In the genomic region with DNA sequence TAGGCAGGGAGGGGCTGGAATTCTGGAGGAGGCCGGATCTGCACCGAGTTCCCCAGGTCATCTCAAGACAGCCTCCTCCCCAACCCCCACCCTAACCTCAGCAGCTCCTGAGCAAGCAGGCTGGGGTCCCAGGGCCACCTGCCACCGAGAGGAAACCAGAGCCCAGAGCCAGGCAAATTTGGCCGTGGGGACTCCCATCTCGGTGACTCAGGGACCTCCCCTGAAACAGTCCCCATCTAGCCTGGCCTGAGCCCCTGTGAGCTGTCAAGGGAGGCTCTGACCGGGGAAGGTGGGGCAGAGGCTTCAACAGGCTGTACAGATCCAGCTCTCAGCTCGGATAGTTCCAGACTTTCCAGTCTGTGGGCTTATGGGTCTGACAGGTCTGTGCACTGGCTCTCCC, we compare ENCODE assay signal across 18 cellular contexts. TPM values are rescaled to one million over a fixed set of nuclear protein-coding genes. Genes with fewer than 3 reads are reported as not detected.
A peak's percentile ranks its signal among the peaks of the same experiment; 100 is the strongest.
DNase-seq lines count a peak whose midpoint lies in the region; ATAC-seq, FAIRE-seq and TF ChIP-seq lines count a peak whose summit lies in the region.
"Had no signal": no experiment of that assay in that cellular context is flagged by ENCODE, and none has a peak within 500 bp of the region (broad histone marks: within the 10 kb centered on the region; RNA-seq: fewer than 3 reads in every experiment).

No MANE protein-coding gene starts in this region.

- TF ChIP-seq POLR2A in suprapubic skin (IDR thresholded peaks at IDR 0.05), result no peak

- no peak for ATAC-seq in activated naive CD8-positive, alpha-beta T cell treated with anti-CD3 and anti-CD28 coated beads, Interleukin-2, amount 10 ng/mL, durations not matched to agents 7 days and 5 days (ENCODE audit: low read depth)
- ATAC-seq in activated naive CD8-positive, alpha-beta T cell treated with anti-CD3 and anti-CD28 coated beads, Interleukin-2, amount 50 U/mL, for 24 hours, result no peak
- peak; percentile 63 for ATAC-seq in HG02852 (IDR thresholded peaks at IDR 0.05; ENCODE audit: unreplicated experiment)
- ATAC-seq: upper lobe of right lung had no signal

- no peaks in the 10 kb centered on the region for H3K9me3 Mint-ChIP-seq in activated naive CD8-positive, alpha-beta T cell treated with anti-CD3 and anti-CD28 coated beads, Interleukin-2, amount 10 ng/mL, durations not matched to agents 7 days and 5 days
- H3K9me3 Mint-ChIP-seq in activated naive CD8-positive, alpha-beta T cell treated with anti-CD3 and anti-CD28 coated beads, Interleukin-2, amount 50 U/mL, for 24 hours, result no peaks in the 10 kb centered on the region
- H3K9me3 Mint-ChIP-seq in activated T-helper 1 cell treated with anti-CD3 and anti-CD28 coated beads, Interleukin-12 subunit alpha, Interleukin-12 subunit beta, Interleukin-2, Interleukin-4 antibody, amounts not matched to agents 30 ng/mL and 10 ng/mL and 1 ng/mL, durations not matched to agents 14 hours and 24 hours and 36 hours, result no peaks in the 10 kb centered on the region
- H3K9me3 Mint-ChIP-seq in chondrocyte (ENCODE audit: low read depth), result no peaks in the 10 kb centered on the region
- H3K9me3 Mint-ChIP-seq: activated CD4-positive, alpha-beta T cell treated with anti-CD3 and anti-CD28 coated beads, Interleukin-2, amount 10 ng/mL, durations not matched to agents 7 days and 5 days; activated naive CD8-positive, alpha-beta T cell treated with anti-CD3 and anti-CD28 coated beads for 36 hours; CD4-positive, CD25-positive, alpha-beta regulatory T cell; nephron progenitor cell; stimulated activated naive CD8-positive, alpha-beta T cell treated with anti-CD3 and anti-CD28 coated beads, Interleukin-15, Interleukin-2, amounts not matched to agents 100 ng/mL and 50 ng/mL, for 24 hours had no signal

- POLR2A ChIA-PET in activated naive CD8-positive, alpha-beta T cell treated with anti-CD3 and anti-CD28 coated beads, Interleukin-2, amount 10 ng/mL, durations not matched to agents 7 days and 5 days (lab: Charles Lee), result no interaction called here

- TF ChIP-seq CTCF in kidney (IDR thresholded peaks at IDR 0.05; ENCODE audit: borderline replicate concordance, extremely low read depth, insufficient read depth) (no peak), suprapubic skin (IDR thresholded peaks at IDR 0.05) (no peak), chondrocyte (IDR thresholded peaks at IDR 0.05) (no peak)

- H3K27me3 Mint-ChIP-seq in activated naive CD8-positive, alpha-beta T cell treated with anti-CD3 and anti-CD28 coated beads, Interleukin-2, amount 10 ng/mL, durations not matched to agents 7 days and 5 days, result peaks cover 2% of the 10 kb centered on the region
- H3K27me3 Mint-ChIP-seq in activated naive CD8-positive, alpha-beta T cell treated with anti-CD3 and anti-CD28 coated beads, Interleukin-2, amount 50 U/mL, for 24 hours, result no peaks in the 10 kb centered on the region
- H3K27me3 Mint-ChIP-seq in activated T-helper 1 cell treated with anti-CD3 and anti-CD28 coated beads, Interleukin-12 subunit alpha, Interleukin-12 subunit beta, Interleukin-2, Interleukin-4 antibody, amounts not matched to agents 30 ng/mL and 10 ng/mL and 1 ng/mL, durations not matched to agents 14 hours and 24 hours and 36 hours (ENCODE audit: insufficient read depth), result peaks cover 7% of the 10 kb centered on the region
- peaks cover 24% of the 10 kb centered on the region for H3K27me3 Mint-ChIP-seq in chondrocyte (ENCODE audit: low read depth)
- H3K27me3 Mint-ChIP-seq: activated naive CD8-positive, alpha-beta T cell treated with anti-CD3 and anti-CD28 coated beads for 36 hours; stimulated activated naive CD8-positive, alpha-beta T cell treated with anti-CD3 and anti-CD28 coated beads, Interleukin-15, Interleukin-2, amounts not matched to agents 100 ng/mL and 50 ng/mL, for 24 hours had no signal

- H3K27ac ChIP-seq in kidney (ENCODE audit: low read depth in 2 of 2, low read length in 2 of 2), result no peak overlapping the region
- H3K27ac ChIP-seq in suprapubic skin, result peak overlapping the region; percentile 34
- H3K27ac ChIP-seq: upper lobe of right lung had no signal

- no peak for FAIRE-seq in kidney (lab: Jason Lieb, UNC)
- FAIRE-seq: A204.1 had no signal

- H3K36me3 Mint-ChIP-seq in activated naive CD8-positive, alpha-beta T cell treated with anti-CD3 and anti-CD28 coated beads, Interleukin-2, amount 10 ng/mL, durations not matched to agents 7 days and 5 days, result no peaks in the 10 kb centered on the region
- H3K36me3 Mint-ChIP-seq in activated naive CD8-positive, alpha-beta T cell treated with anti-CD3 and anti-CD28 coated beads, Interleukin-2, amount 50 U/mL, for 24 hours (ENCODE audit: low read depth), result no peaks in the 10 kb centered on the region
- no peaks in the 10 kb centered on the region for H3K36me3 Mint-ChIP-seq in activated T-helper 1 cell treated with anti-CD3 and anti-CD28 coated beads, Interleukin-12 subunit alpha, Interleukin-12 subunit beta, Interleukin-2, Interleukin-4 antibody, amounts not matched to agents 30 ng/mL and 10 ng/mL and 1 ng/mL, durations not matched to agents 14 hours and 24 hours and 36 hours (ENCODE audit: low read depth)
- H3K36me3 Mint-ChIP-seq in chondrocyte (ENCODE audit: low read depth), result no peaks in the 10 kb centered on the region
- H3K36me3 Mint-ChIP-seq: activated naive CD8-positive, alpha-beta T cell treated with anti-CD3 and anti-CD28 coated beads for 36 hours; CD4-positive, CD25-positive, alpha-beta regulatory T cell had no signal

- 47% methylated on average over 5 of the region's 7 CpGs for WGBS in suprapubic skin

- peaks cover 4% of the 10 kb centered on the region for H3K4me1 Mint-ChIP-seq in activated naive CD8-positive, alpha-beta T cell treated with anti-CD3 and anti-CD28 coated beads, Interleukin-2, amount 10 ng/mL, durations not matched to agents 7 days and 5 days
- H3K4me1 Mint-ChIP-seq in activated naive CD8-positive, alpha-beta T cell treated with anti-CD3 and anti-CD28 coated beads, Interleukin-2, amount 50 U/mL, for 24 hours, result no peaks in the 10 kb centered on the region
- H3K4me1 Mint-ChIP-seq in activated T-helper 1 cell treated with anti-CD3 and anti-CD28 coated beads, Interleukin-12 subunit alpha, Interleukin-12 subunit beta, Interleukin-2, Interleukin-4 antibody, amounts not matched to agents 30 ng/mL and 10 ng/mL and 1 ng/mL, durations not matched to agents 14 hours and 24 hours and 36 hours (ENCODE audit: low read depth), result no peaks in the 10 kb centered on the region
- no peaks in the 10 kb centered on the region for H3K4me1 Mint-ChIP-seq in chondrocyte (ENCODE audit: low read depth)
- H3K4me1 Mint-ChIP-seq: activated naive CD8-positive, alpha-beta T cell treated with anti-CD3 and anti-CD28 coated beads for 36 hours; CD4-positive, CD25-positive, alpha-beta regulatory T cell had no signal

- peak; percentile 24 for DNase-seq in activated naive CD8-positive, alpha-beta T cell treated with anti-CD3 and anti-CD28 coated beads, Interleukin-2, amount 10 ng/mL, durations not matched to agents 7 days and 5 days
- DNase-seq in activated naive CD8-positive, alpha-beta T cell treated with anti-CD3 and anti-CD28 coated beads, Interleukin-2, amount 50 U/mL, for 24 hours, result no peak
- peak; percentile 60 for DNase-seq in kidney
- DNase-seq in suprapubic skin (ENCODE audit: low spot score in 2 of 2), result peak in 1 of 2 donors; percentile 75
- DNase-seq in activated T-helper 1 cell treated with anti-CD3 and anti-CD28 coated beads, Interleukin-12 subunit alpha, Interleukin-12 subunit beta, Interleukin-2, Interleukin-4 antibody, amounts not matched to agents 30 ng/mL and 10 ng/mL and 1 ng/mL, durations not matched to agents 14 hours and 24 hours and 36 hours (ENCODE audit: low spot score), result no peak
- no peak for DNase-seq in DMS114 treated with DMSO at 0.1 percent for 48 hours (lab: John Stamatoyannopoulos, UW; ENCODE audit: unreplicated experiment)
- DNase-seq in chondrocyte (ENCODE audit: low spot score), result no peak
- DNase-seq: activated CD4-positive, alpha-beta T cell treated with anti-CD3 and anti-CD28 coated beads, Interleukin-2, amount 10 ng/mL, durations not matched to agents 7 days and 5 days; activated naive CD8-positive, alpha-beta T cell treated with anti-CD3 and anti-CD28 coated beads for 36 hours; CD4-positive, CD25-positive, alpha-beta regulatory T cell; DMS79 treated with DMSO at 0.1 percent for 48 hours; effector CD4-positive, alpha-beta T cell; NCI-H774; nephron progenitor cell had no signal

- no peaks in the 10 kb centered on the region for H3K36me3 ChIP-seq in kidney (ENCODE audit: control insufficient read depth in 1 of 2, insufficient read depth in 2 of 2, low read length in 2 of 2)
- no peaks in the 10 kb centered on the region for H3K36me3 ChIP-seq in suprapubic skin
- H3K36me3 ChIP-seq: upper lobe of right lung had no signal

- intact Hi-C loops in kidney (cut with DNase I), result no loop called here
- intact Hi-C loops in activated T-helper 1 cell treated with anti-CD3 and anti-CD28 coated beads, Interleukin-12 subunit alpha, Interleukin-12 subunit beta, Interleukin-2, Interleukin-4 antibody, amounts not matched to agents 30 ng/mL and 10 ng/mL and 1 ng/mL, durations not matched to agents 14 hours and 24 hours and 36 hours (cut with micrococcal nuclease), result no loop called here

- no peak overlapping the region for H3K4me3 Mint-ChIP-seq in activated naive CD8-positive, alpha-beta T cell treated with anti-CD3 and anti-CD28 coated beads, Interleukin-2, amount 10 ng/mL, durations not matched to agents 7 days and 5 days
- no peak overlapping the region for H3K4me3 Mint-ChIP-seq in activated naive CD8-positive, alpha-beta T cell treated with anti-CD3 and anti-CD28 coated beads, Interleukin-2, amount 50 U/mL, for 24 hours
- no peak overlapping the region for H3K4me3 Mint-ChIP-seq in activated T-helper 1 cell treated with anti-CD3 and anti-CD28 coated beads, Interleukin-12 subunit alpha, Interleukin-12 subunit beta, Interleukin-2, Interleukin-4 antibody, amounts not matched to agents 30 ng/mL and 10 ng/mL and 1 ng/mL, durations not matched to agents 14 hours and 24 hours and 36 hours
- no peak overlapping the region for H3K4me3 Mint-ChIP-seq in chondrocyte (ENCODE audit: unreplicated experiment)
- H3K4me3 Mint-ChIP-seq: activated CD4-positive, alpha-beta T cell treated with anti-CD3 and anti-CD28 coated beads, Interleukin-2, amount 10 ng/mL, durations not matched to agents 7 days and 5 days; activated naive CD8-positive, alpha-beta T cell treated with anti-CD3 and anti-CD28 coated beads for 36 hours; CD4-positive, CD25-positive, alpha-beta regulatory T cell; stimulated activated naive CD8-positive, alpha-beta T cell treated with anti-CD3 and anti-CD28 coated beads, Interleukin-15, Interleukin-2, amounts not matched to agents 100 ng/mL and 50 ng/mL, for 24 hours had no signal

- no peaks in the 10 kb centered on the region for H3K4me1 ChIP-seq in kidney (ENCODE audit: control insufficient read depth in 1 of 2, insufficient read depth in 1 of 2, low read depth in 1 of 2, low read length in 2 of 2)
- peaks cover 53% of the 10 kb centered on the region for H3K4me1 ChIP-seq in suprapubic skin
- H3K4me1 ChIP-seq: upper lobe of right lung had no signal

- no peaks in the 10 kb centered on the region for H3K27me3 ChIP-seq in suprapubic skin
- H3K27me3 ChIP-seq: upper lobe of right lung had no signal

- H3K27ac Mint-ChIP-seq in activated naive CD8-positive, alpha-beta T cell treated with anti-CD3 and anti-CD28 coated beads, Interleukin-2, amount 10 ng/mL, durations not matched to agents 7 days and 5 days, result no peak overlapping the region
- no peak overlapping the region for H3K27ac Mint-ChIP-seq in activated naive CD8-positive, alpha-beta T cell treated with anti-CD3 and anti-CD28 coated beads, Interleukin-2, amount 50 U/mL, for 24 hours
- H3K27ac Mint-ChIP-seq in activated T-helper 1 cell treated with anti-CD3 and anti-CD28 coated beads, Interleukin-12 subunit alpha, Interleukin-12 subunit beta, Interleukin-2, Interleukin-4 antibody, amounts not matched to agents 30 ng/mL and 10 ng/mL and 1 ng/mL, durations not matched to agents 14 hours and 24 hours and 36 hours, result no peak overlapping the region
- no peak overlapping the region for H3K27ac Mint-ChIP-seq in chondrocyte (ENCODE audit: unreplicated experiment)
- H3K27ac Mint-ChIP-seq: activated CD4-positive, alpha-beta T cell treated with anti-CD3 and anti-CD28 coated beads, Interleukin-2, amount 10 ng/mL, durations not matched to agents 7 days and 5 days; activated naive CD8-positive, alpha-beta T cell treated with anti-CD3 and anti-CD28 coated beads for 36 hours; stimulated activated naive CD8-positive, alpha-beta T cell treated with anti-CD3 and anti-CD28 coated beads, Interleukin-15, Interleukin-2, amounts not matched to agents 100 ng/mL and 50 ng/mL, for 24 hours had no signal

- H3K4me3 ChIP-seq in kidney (ENCODE audit: low read length in 2 of 2) (no peak overlapping the region), suprapubic skin (no peak overlapping the region)
- H3K4me3 ChIP-seq: upper lobe of right lung had no signal

- no peak for TF ChIP-seq EP300 in suprapubic skin (IDR thresholded peaks at IDR 0.05)

- H3K9ac ChIP-seq in kidney (ENCODE audit: low read length in 2 of 2), result no peak overlapping the region

- H3K9me3 ChIP-seq in kidney (ENCODE audit: control insufficient read depth in 1 of 2, low read length in 2 of 2) (no peaks in the 10 kb centered on the region), suprapubic skin (no peaks in the 10 kb centered on the region)
- H3K9me3 ChIP-seq: upper lobe of right lung had no signal

RNA-seq across cellular contexts. Expression of a gene that starts 25.8 kb away (rescaled TPM):
- total RNA-seq in activated naive CD8-positive, alpha-beta T cell treated with anti-CD3 and anti-CD28 coated beads, Interleukin-2, amount 10 ng/mL, durations not matched to agents 7 days and 5 days, result under 1 TPM in 1 of 2 experiments, not detected in 1; 0.26 TPM
- 0.13 TPM for total RNA-seq in kidney
- not detected for polyA plus RNA-seq in kidney (ENCODE audit: insufficient read depth, low read depth, low replicate concordance)
- total RNA-seq in suprapubic skin, result under 1 TPM in 1 of 4 donors, not detected in 3; 0.98 TPM
- 0.42 and 0.70 TPM in 2 replicates for total RNA-seq in activated T-helper 1 cell treated with anti-CD3 and anti-CD28 coated beads, Interleukin-12 subunit alpha, Interleukin-12 subunit beta, Interleukin-2, Interleukin-4 antibody, amounts not matched to agents 30 ng/mL and 10 ng/mL and 1 ng/mL, durations not matched to agents 14 hours and 24 hours and 36 hours
- total RNA-seq in chondrocyte, result 0.19 to 0.82 TPM (median 0.47 TPM) in 3 replicates
- total RNA-seq: activated CD4-positive, alpha-beta T cell treated with anti-CD3 and anti-CD28 coated beads, Interleukin-2, amount 10 ng/mL, durations not matched to agents 7 days and 5 days; upper lobe of right lung had no signal
- polyA plus RNA-seq: CD4-positive, CD25-positive, alpha-beta regulatory T cell had no signal

Comparison
In these comparisons a context has a peak if more than half of its experiments do, and no peak if none do; other contexts are left out.
1. DNase-seq: peak in activated naive CD8-positive, alpha-beta T cell treated with anti-CD3 and anti-CD28 coated beads, Interleukin-2, amount 10 ng/mL, durations not matched to agents 7 days and 5 days (single experiment) and kidney (single experiment); none in activated naive CD8-positive, alpha-beta T cell treated with anti-CD3 and anti-CD28 coated beads, Interleukin-2, amount 50 U/mL, for 24 hours (single experiment), activated T-helper 1 cell treated with anti-CD3 and anti-CD28 coated beads, Interleukin-12 subunit alpha, Interleukin-12 subunit beta, Interleukin-2, Interleukin-4 antibody, amounts not matched to agents 30 ng/mL and 10 ng/mL and 1 ng/mL, durations not matched to agents 14 hours and 24 hours and 36 hours (single experiment), DMS114 treated with DMSO at 0.1 percent for 48 hours (single experiment) and chondrocyte (single experiment).